In genomic region chr5:119435436-119436132, GRCh38 we compare ENCODE assay signal across 9 cellular contexts. TPM values are rescaled to one million over a fixed set of nuclear protein-coding genes. Genes with fewer than 3 reads are reported as not detected.
DNase-seq lines count a peak whose midpoint lies in the region; ATAC-seq, FAIRE-seq and TF ChIP-seq lines count a peak whose summit lies in the region.
"Had no signal": no experiment of that assay in that cellular context is flagged by ENCODE, and none has a peak within 500 bp of the region (broad histone marks: within the 10 kb centered on the region; RNA-seq: fewer than 3 reads in every experiment).

No MANE protein-coding gene starts in this region.

- intact Hi-C loops in ascending aorta (cut with DNase I): no loop called here

- no peaks in the 10 kb centered on the region for H3K79me2 ChIP-seq in keratinocyte (ENCODE audit: control insufficient read depth, insufficient read depth, low read length)

- H3K9me3 ChIP-seq in CD4-positive, CD25-positive, alpha-beta regulatory T cell (ENCODE audit: control insufficient read depth in 2 of 2, low read length in 2 of 2): no peaks in the 10 kb centered on the region
- peaks cover 0 to 4% of the 10 kb centered on the region in 2 donors for H3K9me3 ChIP-seq in ascending aorta
- H3K9me3 ChIP-seq in keratinocyte (ENCODE audit: control insufficient read depth, low read depth, low read length): no peaks in the 10 kb centered on the region

- H3K9me1 ChIP-seq in keratinocyte (ENCODE audit: control insufficient read depth, extremely low read depth, insufficient read depth, low read length): no peaks in the 10 kb centered on the region

- no peaks in the 10 kb centered on the region for H3K4me1 ChIP-seq in CD4-positive, CD25-positive, alpha-beta regulatory T cell (ENCODE audit: control insufficient read depth, insufficient read depth, low read length, poor library complexity, severe bottlenecking)
- H3K4me1 ChIP-seq in ascending aorta (no peaks in the 10 kb centered on the region), keratinocyte (ENCODE audit: control insufficient read depth, extremely low read depth, insufficient read depth, low read length) (no peaks in the 10 kb centered on the region)

- peaks cover 9% of the 10 kb centered on the region for H3K27me3 ChIP-seq in CD4-positive, CD25-positive, alpha-beta regulatory T cell (ENCODE audit: control insufficient read depth, insufficient read depth, low read length)
- H3K27me3 ChIP-seq in ascending aorta: no peaks in the 10 kb centered on the region
- no peaks in the 10 kb centered on the region for H3K27me3 ChIP-seq in keratinocyte (ENCODE audit: control insufficient read depth, extremely low read depth, insufficient read depth, low read length)

- H3K27ac ChIP-seq in CD4-positive, CD25-positive, alpha-beta regulatory T cell (ENCODE audit: insufficient read depth, low read length, poor library complexity, severe bottlenecking): no peak overlapping the region
- no peak overlapping the region for H3K27ac ChIP-seq in ascending aorta
- no peak overlapping the region for H3K27ac ChIP-seq in keratinocyte (ENCODE audit: control insufficient read depth, insufficient read depth, low read length)

- H2AFZ ChIP-seq in keratinocyte (ENCODE audit: control insufficient read depth, low read length): no peak overlapping the region

- ATAC-seq in CD4-positive, CD25-positive, alpha-beta regulatory T cell (ENCODE audit: low read depth in 2 of 2): peak; percentile 57 to 68
- ATAC-seq in GM19452 (IDR thresholded peaks at IDR 0.05; ENCODE audit: unreplicated experiment) (peak; percentile 94), HG03457 (IDR thresholded peaks at IDR 0.05; ENCODE audit: unreplicated experiment) (peak; percentile 90)

- no peak overlapping the region for H3K4me3 ChIP-seq in CD4-positive, CD25-positive, alpha-beta regulatory T cell (ENCODE audit: low read depth, low read length)
- H3K4me3 ChIP-seq in ascending aorta: no peak overlapping the region
- no peak overlapping the region for H3K4me3 ChIP-seq in keratinocyte (ENCODE audit: control insufficient read depth in 2 of 3, extremely low read depth in 1 of 3, insufficient read depth in 2 of 3, low read depth in 1 of 3, low read length in 3 of 3)

- no peak overlapping the region for H3K9ac ChIP-seq in keratinocyte (ENCODE audit: control insufficient read depth, extremely low read depth, insufficient read depth, low read length)

- H3K4me1 Mint-ChIP-seq in CD4-positive, CD25-positive, alpha-beta regulatory T cell: peaks cover 0 to 5% (median 5%) of the 10 kb centered on the region in 4 donors

- H3K9me3 Mint-ChIP-seq in CD4-positive, CD25-positive, alpha-beta regulatory T cell: peaks cover 0 to 3% (median 0%) of the 10 kb centered on the region in 7 donors

- dilution Hi-C loops in keratinocyte (cut with MboI; ENCODE audit: extremely low pct_ligation_motif_present, low sequenced_read_pairs): no loop called here

- peak in 1 of 3 experiments; percentile 22 for TF ChIP-seq CTCF in ascending aorta (IDR thresholded peaks at IDR 0.05)
- TF ChIP-seq CTCF in keratinocyte (optimal IDR thresholded peaks at IDR 0.05 in 1 of 3, IDR thresholded peaks at IDR 0.05 in 1 of 3, conservative IDR thresholded peaks at IDR 0.05 in 1 of 3; ENCODE audit: extremely low read depth in 1 of 3, insufficient read depth in 2 of 3, low read length in 3 of 3): peak; percentile 52 to 63 (median 62)

- no peaks in the 10 kb centered on the region for H4K20me1 ChIP-seq in keratinocyte (ENCODE audit: control insufficient read depth, extremely low read depth, insufficient read depth, low read length)

- DNase-seq in CD4-positive, CD25-positive, alpha-beta regulatory T cell: peak; percentile 40 to 77 (median 64)
- DNase-seq in T-helper 22 cell (ENCODE audit: low read depth) (peak; percentile 37), ascending aorta (ENCODE audit: low spot score in 2 of 2) (peak; percentile 15 to 74), keratinocyte (ENCODE audit: low read depth, low spot score) (no peak), NCI-H146 treated with DMSO at 0.1 percent for 48 hours (lab: John Stamatoyannopoulos, UW; ENCODE audit: unreplicated experiment) (no peak)
- DNase-seq in stimulated activated CD4-positive, alpha-beta T cell treated with anti-CD3 and anti-CD28 coated beads, TNF-alpha, amount 100 ng/mL, for 4 hours (ENCODE audit: low read depth in 3 of 3): peak; percentile 51 to 57 (median 57)

- no peak overlapping the region for H3K4me2 ChIP-seq in keratinocyte (ENCODE audit: control insufficient read depth, extremely low read depth, insufficient read depth, low read depth, low read length)

- H3K36me3 ChIP-seq in CD4-positive, CD25-positive, alpha-beta regulatory T cell (ENCODE audit: control insufficient read depth, insufficient read depth, low read length): no peaks in the 10 kb centered on the region
- H3K36me3 ChIP-seq in ascending aorta (no peaks in the 10 kb centered on the region), keratinocyte (ENCODE audit: control insufficient read depth in 2 of 2, extremely low read depth in 1 of 2, insufficient read depth in 2 of 2, low read length in 2 of 2) (no peaks in the 10 kb centered on the region)

- no peaks in the 10 kb centered on the region for H3K36me3 Mint-ChIP-seq in CD4-positive, CD25-positive, alpha-beta regulatory T cell

- peak overlapping the region in 1 of 4 donors; percentile 18 for H3K4me3 Mint-ChIP-seq in CD4-positive, CD25-positive, alpha-beta regulatory T cell

- peaks cover 37% of the 10 kb centered on the region for H3K27me3 Mint-ChIP-seq in CD4-positive, CD25-positive, alpha-beta regulatory T cell
- H3K27me3 Mint-ChIP-seq: IgD-negative memory B cell had no signal

- FAIRE-seq in keratinocyte (lab: Jason Lieb, UNC): no peak

- H3K27ac Mint-ChIP-seq in CD4-positive, CD25-positive, alpha-beta regulatory T cell: peak overlapping the region in 1 of 3 donors; percentile 40

RNA-seq across cellular contexts. Expression of gene HSD17B4, which starts 16.7 kb away (rescaled TPM):
- total RNA-seq in CD4-positive, CD25-positive, alpha-beta regulatory T cell: 31.5 TPM
- polyA plus RNA-seq in CD4-positive, CD25-positive, alpha-beta regulatory T cell: 10 to 100 TPM; 31.3 to 73.3 (median 41.0) TPM
- total RNA-seq in ascending aorta: 65.0 TPM
- 121 to 154 TPM (median 149 TPM) in 3 replicates for polyA plus RNA-seq in keratinocyte
- 77.0 TPM for polyA plus RNA-seq in keratinocyte (2011; ENCODE audit: low read depth)
- 101 and 205 TPM in 2 replicates for polyA plus RNA-seq in keratinocyte (2011; cell fraction: cytosol; rRNA removed)
- polyA plus RNA-seq in keratinocyte (2011; cell fraction: nucleus; rRNA removed): 216 and 219 TPM in 2 replicates
- 95.6 and 120 TPM in 2 replicates for polyA plus RNA-seq in keratinocyte (2012; ENCODE audit: low replicate concordance)
- polyA minus RNA-seq in keratinocyte: 100 to 280 TPM (median 213 TPM) in 3 replicates
- 107 TPM for polyA minus RNA-seq in keratinocyte (2011; cell fraction: cytosol; rRNA and poly(A)+ RNA removed)
- polyA minus RNA-seq in keratinocyte (2011; cell fraction: nucleus; rRNA and poly(A)+ RNA removed): 126 and 173 TPM in 2 replicates

Comparison
In these comparisons a context has a peak if more than half of its experiments do, and no peak if none do; other contexts are left out.
1. DNase-seq: peak in CD4-positive, CD25-positive, alpha-beta regulatory T cell (3 of 3), T-helper 22 cell (single experiment), ascending aorta (2 of 2) and stimulated activated CD4-positive, alpha-beta T cell treated with anti-CD3 and anti-CD28 coated beads, TNF-alpha, amount 100 ng/mL, for 4 hours (3 of 3); none in keratinocyte (single experiment) and NCI-H146 treated with DMSO at 0.1 percent for 48 hours (single experiment).
2. Peak in every context shown above with its lines, with median percentiles within 50 percentile points of each other: ATAC-seq.